In genomic region chr3:9690451-9691450, GRCh38 we compare ENCODE assay signal across 7 cellular contexts. TPM values are rescaled to one million over a fixed set of nuclear protein-coding genes. Genes with fewer than 3 reads are reported as not detected.
DNase-seq lines count a peak whose midpoint lies in the region; ATAC-seq and TF ChIP-seq lines count a peak whose summit lies in the region.
"Had no signal": no experiment of that assay in that cellular context is flagged by ENCODE, and none has a peak within 500 bp of the region (broad histone marks: within the 10 kb centered on the region; RNA-seq: fewer than 3 reads in every experiment).

No MANE protein-coding gene starts in this region.

- no peak overlapping the region for H3K4me3 Mint-ChIP-seq in activated B cell treated with CpG ODN at 0.5 μM for 24 hours
- H3K4me3 Mint-ChIP-seq in activated CD4-positive, alpha-beta T cell treated with anti-CD3 and anti-CD28 coated beads, Interleukin-2, amount 10 ng/mL, durations not matched to agents 7 days and 5 days: no peak overlapping the region

- DNase-seq in DND-41 (no peak), activated B cell treated with CpG ODN at 0.5 μM for 24 hours (peak; percentile 60), COR-L47 (lab: John Stamatoyannopoulos, UW) (no peak), NOMO-1 treated with dmso at 0.1 percent for 144 hours (lab: John Stamatoyannopoulos, UW; ENCODE audit: unreplicated experiment) (no peak)
- DNase-seq in activated CD4-positive, alpha-beta T cell treated with anti-CD3 and anti-CD28 coated beads, Interleukin-2, amount 10 ng/mL, durations not matched to agents 7 days and 5 days: no peak

- intact Hi-C loops in activated B cell treated with CpG ODN at 0.5 μM for 24 hours (cut with micrococcal nuclease): loop anchor here (1.0 kb wide), 3 partner anchors 14 to 41 kb away; partner anchors contain the start of genes BRPF1 and MTMR14

- H3K4me3 ChIP-seq in DND-41 (ENCODE audit: low read depth in 1 of 2, low read length in 2 of 2): no peak overlapping the region
- H3K4me3 ChIP-seq: SK-N-MC had no signal

- no peak overlapping the region for H3K27ac ChIP-seq in DND-41 (ENCODE audit: low read length)
- H3K27ac ChIP-seq: SK-N-MC had no signal

- no peak overlapping the region for H3K4me2 ChIP-seq in DND-41 (ENCODE audit: insufficient read depth, low read length)

- POLR2A ChIA-PET in activated B cell treated with CpG ODN at 0.5 μM for 24 hours (lab: Charles Lee): interaction anchor here (0.5 to 2.4 kb wide), 11 partner anchors 10 to 308 kb away, joined by 3 to 8 read pairs (median 4); partner anchors contain the start of genes ARPC4, BRPF1, MTMR14 and OGG1
- POLR2A ChIA-PET in activated CD4-positive, alpha-beta T cell treated with anti-CD3 and anti-CD28 coated beads, Interleukin-2, amount 10 ng/mL, durations not matched to agents 7 days and 5 days (lab: Charles Lee): no interaction called here

- peaks cover 96% of the 10 kb centered on the region for H3K36me3 ChIP-seq in DND-41 (ENCODE audit: insufficient read depth, low read length)

- peak overlapping the region; percentile 12 for H3K27ac Mint-ChIP-seq in activated B cell treated with CpG ODN at 0.5 μM for 24 hours
- H3K27ac Mint-ChIP-seq in activated CD4-positive, alpha-beta T cell treated with anti-CD3 and anti-CD28 coated beads, Interleukin-2, amount 10 ng/mL, durations not matched to agents 7 days and 5 days: no peak overlapping the region

- H3K4me1 Mint-ChIP-seq in activated B cell treated with CpG ODN at 0.5 μM for 24 hours: peaks cover 24% of the 10 kb centered on the region
- H3K4me1 Mint-ChIP-seq in activated CD4-positive, alpha-beta T cell treated with anti-CD3 and anti-CD28 coated beads, Interleukin-2, amount 10 ng/mL, durations not matched to agents 7 days and 5 days: no peaks in the 10 kb centered on the region

- H3K4me1 ChIP-seq in DND-41 (ENCODE audit: insufficient read depth, low read length): no peaks in the 10 kb centered on the region

- no peaks in the 10 kb centered on the region for H3K9me3 ChIP-seq in DND-41 (ENCODE audit: insufficient read depth, low read length, severe bottlenecking)

- H3K27me3 ChIP-seq in DND-41 (ENCODE audit: insufficient read depth, low read length, poor library complexity): no peaks in the 10 kb centered on the region

- peak; percentile 44; the same call in 1 of the 3 replicates for ATAC-seq in DND-41 (ENCODE audit: insufficient read depth, low read depth)
- peak; percentile 94 for ATAC-seq in HG02571 (IDR thresholded peaks at IDR 0.05; ENCODE audit: unreplicated experiment)
- peak; percentile 99 for ATAC-seq in activated B cell treated with CpG ODN at 0.5 μM for 24 hours (ENCODE audit: low read depth)

- CTCF ChIA-PET in activated B cell treated with CpG ODN at 0.5 μM for 24 hours (lab: Charles Lee): no interaction called here
- CTCF ChIA-PET in activated CD4-positive, alpha-beta T cell treated with anti-CD3 and anti-CD28 coated beads, Interleukin-2, amount 10 ng/mL, durations not matched to agents 7 days and 5 days (lab: Charles Lee): interaction anchor here (1.4 to 2.4 kb wide), 2 partner anchors 10 to 11 kb away, joined by 5 to 8 read pairs; no protein-coding TSS in a partner anchor

- no peaks in the 10 kb centered on the region for H3K79me2 ChIP-seq in DND-41 (ENCODE audit: insufficient read depth, low read length)

- TF ChIP-seq CTCF in DND-41 (IDR thresholded peaks at IDR 0.05; ENCODE audit: borderline replicate concordance, extremely low read depth, low read length, poor library complexity, severe bottlenecking) (no peak), activated B cell treated with CpG ODN at 0.5 μM for 24 hours (IDR thresholded peaks at IDR 0.05) (no peak)

- no peaks in the 10 kb centered on the region for H3K9me3 Mint-ChIP-seq in activated B cell treated with CpG ODN at 0.5 μM for 24 hours
- no peaks in the 10 kb centered on the region for H3K9me3 Mint-ChIP-seq in activated CD4-positive, alpha-beta T cell treated with anti-CD3 and anti-CD28 coated beads, Interleukin-2, amount 10 ng/mL, durations not matched to agents 7 days and 5 days

- no peaks in the 10 kb centered on the region for H3K27me3 Mint-ChIP-seq in activated B cell treated with CpG ODN at 0.5 μM for 24 hours
- no peaks in the 10 kb centered on the region for H3K27me3 Mint-ChIP-seq in activated CD4-positive, alpha-beta T cell treated with anti-CD3 and anti-CD28 coated beads, Interleukin-2, amount 10 ng/mL, durations not matched to agents 7 days and 5 days

- no peak overlapping the region for H3K9ac ChIP-seq in DND-41 (ENCODE audit: low read depth, low read length)

- no peak overlapping the region for H2AFZ ChIP-seq in DND-41 (ENCODE audit: low read depth, low read length)

- H3K36me3 Mint-ChIP-seq in activated B cell treated with CpG ODN at 0.5 μM for 24 hours (ENCODE audit: low read depth): peaks cover 98% of the 10 kb centered on the region
- peaks cover 36% of the 10 kb centered on the region for H3K36me3 Mint-ChIP-seq in activated CD4-positive, alpha-beta T cell treated with anti-CD3 and anti-CD28 coated beads, Interleukin-2, amount 10 ng/mL, durations not matched to agents 7 days and 5 days (ENCODE audit: low read depth)

- H4K20me1 ChIP-seq in DND-41 (ENCODE audit: insufficient read depth, low read length): no peaks in the 10 kb centered on the region

RNA-seq across cellular contexts. Expression of gene CPNE9, which starts 12.9 kb away (rescaled TPM):
- 0.20 TPM in 1 of 2 replicates, not detected in the other for total RNA-seq in activated B cell treated with CpG ODN at 0.5 μM for 24 hours
- total RNA-seq in activated CD4-positive, alpha-beta T cell treated with anti-CD3 and anti-CD28 coated beads, Interleukin-2, amount 10 ng/mL, durations not matched to agents 7 days and 5 days: under 1 TPM in 1 of 2 experiments, not detected in 1; 0.25 TPM

RNA-seq across cellular contexts. Expression of gene BRPF1, which starts 40.8 kb away (rescaled TPM):
- total RNA-seq in activated B cell treated with CpG ODN at 0.5 μM for 24 hours: 33.5 and 35.2 TPM in 2 replicates
- total RNA-seq in activated CD4-positive, alpha-beta T cell treated with anti-CD3 and anti-CD28 coated beads, Interleukin-2, amount 10 ng/mL, durations not matched to agents 7 days and 5 days: 10 to 100 TPM; 51.3 to 51.6 TPM

RNA-seq across cellular contexts. Expression of gene MTMR14, which starts 41.4 kb away (rescaled TPM):
- 92.0 and 99.2 TPM in 2 replicates for total RNA-seq in activated B cell treated with CpG ODN at 0.5 μM for 24 hours
- 10 to 100 TPM; 50.2 to 51.5 TPM for total RNA-seq in activated CD4-positive, alpha-beta T cell treated with anti-CD3 and anti-CD28 coated beads, Interleukin-2, amount 10 ng/mL, durations not matched to agents 7 days and 5 days

RNA-seq across cellular contexts. Expression of gene OGG1, which starts 59.0 kb away (rescaled TPM):
- total RNA-seq in activated B cell treated with CpG ODN at 0.5 μM for 24 hours: 43.5 and 60.7 TPM in 2 replicates
- 10 to 100 TPM; 42.3 to 47.9 TPM for total RNA-seq in activated CD4-positive, alpha-beta T cell treated with anti-CD3 and anti-CD28 coated beads, Interleukin-2, amount 10 ng/mL, durations not matched to agents 7 days and 5 days

Comparison
In these comparisons a context has a peak if more than half of its experiments do, and no peak if none do; other contexts are left out.
1. ATAC-seq: peak in every context shown above with its lines; median percentile 99 in activated B cell treated with CpG ODN at 0.5 μM for 24 hours; 94 in HG02571; 44 in DND-41.